ENCODE assay signal across 29 cellular contexts in the genomic region with DNA sequence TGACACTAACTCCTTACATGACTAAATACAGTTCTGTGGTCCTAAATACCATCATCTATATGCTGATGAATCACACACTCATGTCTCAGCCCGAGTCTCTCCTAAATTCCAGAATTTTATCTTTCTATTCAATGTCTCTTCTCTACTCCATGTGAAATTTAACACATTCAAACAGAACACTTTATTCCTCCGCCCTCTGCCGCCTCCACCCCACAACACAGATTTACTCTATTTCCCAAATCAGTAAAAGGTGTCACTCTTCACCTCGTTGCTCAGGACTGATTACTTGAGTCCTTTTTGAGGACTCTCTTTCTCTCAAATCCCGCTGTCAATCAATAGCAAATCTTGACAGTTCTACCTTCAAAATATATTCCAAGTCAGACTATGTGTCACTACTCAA.
"Had no signal": no experiment of that assay in that cellular context is flagged by ENCODE, and none has a peak within 500 bp of the region (broad histone marks: within the 10 kb centered on the region; RNA-seq: fewer than 3 reads in every experiment).

No MANE protein-coding gene starts in this region.

- FAIRE-seq: urothelium cell line had no signal

- H3K4me1 Mint-ChIP-seq: stimulated activated effector memory CD8-positive, alpha-beta T cell treated with anti-CD3 and anti-CD28 coated beads, Interleukin-12 subunit alpha, Interleukin-12 subunit beta, amount 100 ng/mL, for 72 hours; stimulated activated naive CD8-positive, alpha-beta T cell treated with anti-CD3 and anti-CD28 coated beads, Interleukin-15, amount 100 ng/mL, for 72 hours had no signal

- H3K36me3 ChIP-seq: stomach, suprapubic skin, thoracic aorta, thyroid gland, tibial artery, tibial nerve, transverse colon, upper lobe of left lung, upper lobe of right lung, uterus, vagina had no signal

- H3K27ac ChIP-seq: stomach, suprapubic skin, testis, thoracic aorta, thyroid gland, tibial artery, tibial nerve, transverse colon, upper lobe of left lung, upper lobe of right lung, uterus, vagina had no signal

- H3K4me3 ChIP-seq: stomach, suprapubic skin, testis, thoracic aorta, thyroid gland, tibial artery, tibial nerve, transverse colon, upper lobe of left lung, upper lobe of right lung, uterus, vagina had no signal

- H3K9me3 ChIP-seq: stomach, suprapubic skin, testis, thoracic aorta, thyroid gland, tibial artery, tibial nerve, transverse colon, upper lobe of left lung, upper lobe of right lung, uterus, vagina had no signal

- H3K9me3 Mint-ChIP-seq: stimulated activated effector memory CD8-positive, alpha-beta T cell treated with anti-CD3 and anti-CD28 coated beads, Interleukin-12 subunit alpha, Interleukin-12 subunit beta, amount 100 ng/mL, for 72 hours; stimulated activated memory B cell treated with anti-CD40 and anti-IgM and Interleukin-4, amounts not matched to agents 10 μg/mL and 1 μg/mL and 100 μg/mL, for 72 hours; stimulated activated naive CD8-positive, alpha-beta T cell treated with anti-CD3 and anti-CD28 coated beads, Interleukin-15, amount 100 ng/mL, for 72 hours; stimulated activated naive CD8-positive, alpha-beta T cell treated with anti-CD3 and anti-CD28 coated beads, Interleukin-15, Interleukin-2, amounts not matched to agents 100 ng/mL and 50 ng/mL, for 24 hours had no signal

- H3K27me3 ChIP-seq: stomach, suprapubic skin, testis, thyroid gland, tibial artery, tibial nerve, transverse colon, upper lobe of left lung, upper lobe of right lung, uterus, vagina had no signal

- ATAC-seq: stimulated activated effector memory CD8-positive, alpha-beta T cell treated with anti-CD3 and anti-CD28 coated beads, Interleukin-12 subunit alpha, Interleukin-12 subunit beta, amount 100 ng/mL, for 72 hours; stimulated activated memory B cell treated with anti-CD40 and anti-IgM and Interleukin-4, amounts not matched to agents 10 μg/mL and 1 μg/mL and 100 μg/mL, for 72 hours; stimulated activated naive B cell treated with anti-CD40 and anti-IgM and Interleukin-4, amounts not matched to agents 10 μg/mL and 1 μg/mL and 100 μg/mL, for 72 hours; stimulated activated naive CD8-positive, alpha-beta T cell treated with anti-CD3 and anti-CD28 coated beads, Interleukin-15, amount 100 ng/mL, for 72 hours; stimulated activated naive CD8-positive, alpha-beta T cell treated with anti-CD3 and anti-CD28 coated beads, Interleukin-15, Interleukin-2, amounts not matched to agents 100 U/mL and 50 U/mL, for 24 hours; upper lobe of right lung had no signal

- H3K27ac Mint-ChIP-seq: stimulated activated effector memory CD8-positive, alpha-beta T cell treated with anti-CD3 and anti-CD28 coated beads, Interleukin-12 subunit alpha, Interleukin-12 subunit beta, amount 100 ng/mL, for 72 hours; stimulated activated memory B cell treated with anti-CD40 and anti-IgM and Interleukin-4, amounts not matched to agents 10 μg/mL and 1 μg/mL and 100 μg/mL, for 72 hours; stimulated activated naive B cell treated with anti-CD40 and anti-IgM and Interleukin-4, amounts not matched to agents 10 μg/mL and 1 μg/mL and 100 μg/mL, for 72 hours; stimulated activated naive CD8-positive, alpha-beta T cell treated with anti-CD3 and anti-CD28 coated beads, Interleukin-15, amount 100 ng/mL, for 72 hours; stimulated activated naive CD8-positive, alpha-beta T cell treated with anti-CD3 and anti-CD28 coated beads, Interleukin-15, Interleukin-2, amounts not matched to agents 100 ng/mL and 50 ng/mL, for 24 hours had no signal

- H3K4me1 ChIP-seq: stomach, suprapubic skin, testis, tibial artery, tibial nerve, transverse colon, upper lobe of right lung, uterus, vagina had no signal

- H3K27me3 Mint-ChIP-seq: stimulated activated memory B cell treated with anti-CD40 and anti-IgM and Interleukin-4, amounts not matched to agents 10 μg/mL and 1 μg/mL and 100 μg/mL, for 72 hours; stimulated activated naive B cell treated with anti-CD40 and anti-IgM and Interleukin-4, amounts not matched to agents 10 μg/mL and 1 μg/mL and 100 μg/mL, for 72 hours had no signal

- H3K4me3 Mint-ChIP-seq: stimulated activated effector memory CD8-positive, alpha-beta T cell treated with anti-CD3 and anti-CD28 coated beads, Interleukin-12 subunit alpha, Interleukin-12 subunit beta, amount 100 ng/mL, for 72 hours; stimulated activated memory B cell treated with anti-CD40 and anti-IgM and Interleukin-4, amounts not matched to agents 10 μg/mL and 1 μg/mL and 100 μg/mL, for 72 hours; stimulated activated naive B cell treated with anti-CD40 and anti-IgM and Interleukin-4, amounts not matched to agents 10 μg/mL and 1 μg/mL and 100 μg/mL, for 72 hours; stimulated activated naive CD8-positive, alpha-beta T cell treated with anti-CD3 and anti-CD28 coated beads, Interleukin-15, amount 100 ng/mL, for 72 hours; stimulated activated naive CD8-positive, alpha-beta T cell treated with anti-CD3 and anti-CD28 coated beads, Interleukin-15, Interleukin-2, amounts not matched to agents 100 ng/mL and 50 ng/mL, for 24 hours had no signal

- DNase-seq: stimulated activated CD4-positive, alpha-beta T cell treated with anti-CD3 and anti-CD28 coated beads, Interleukin-2, amount 100 ng/mL, for 24 hours; stimulated activated CD4-positive, alpha-beta T cell treated with anti-CD3 and anti-CD28 coated beads, Interleukin-2, amount 100 ng/mL, for 48 hours; stimulated activated CD4-positive, alpha-beta T cell treated with anti-CD3 and anti-CD28 coated beads, Interleukin-4, amount 100 ng/mL, for 1 hour; stimulated activated CD4-positive, alpha-beta T cell treated with anti-CD3 and anti-CD28 coated beads, Interleukin-4, amount 100 ng/mL, for 24 hours; stimulated activated CD4-positive, alpha-beta T cell treated with anti-CD3 and anti-CD28 coated beads, Interleukin-4, amount 100 ng/mL, for 4 hours; stimulated activated CD8-positive, alpha-beta memory T cell treated with anti-CD3 and anti-CD28 coated beads, Interleukin-4, amount 100 ng/mL, for 48 hours; stimulated activated naive B cell treated with anti-CD40 and anti-IgM and Interleukin-4, amounts not matched to agents 10 μg/mL and 1 μg/mL and 100 μg/mL, for 72 hours; stimulated activated naive CD4-positive, alpha-beta T cell; stimulated activated naive CD4-positive, alpha-beta T cell treated with Interleukin-2 at 50 U/mL for 16 hours; stimulated activated naive CD8-positive, alpha-beta T cell treated with anti-CD3 and anti-CD28 coated beads, Interleukin-15, amount 100 ng/mL, for 72 hours; stimulated activated naive CD8-positive, alpha-beta T cell treated with anti-CD3 and anti-CD28 coated beads, Interleukin-15, Interleukin-2, amounts not matched to agents 100 U/mL and 50 U/mL, for 24 hours; stomach; substantia nigra; testis; thyroid gland; tibial artery; transverse colon; trophoblast cell; upper lobe of left lung; upper lobe of right lung; uterus had no signal

- H3K36me3 Mint-ChIP-seq: stimulated activated effector memory CD8-positive, alpha-beta T cell treated with anti-CD3 and anti-CD28 coated beads, Interleukin-12 subunit alpha, Interleukin-12 subunit beta, amount 100 ng/mL, for 72 hours; stimulated activated memory B cell treated with anti-CD40 and anti-IgM and Interleukin-4, amounts not matched to agents 10 μg/mL and 1 μg/mL and 100 μg/mL, for 72 hours; stimulated activated naive B cell treated with anti-CD40 and anti-IgM and Interleukin-4, amounts not matched to agents 10 μg/mL and 1 μg/mL and 100 μg/mL, for 72 hours had no signal
